Comparison of ENCODE assay signal across 1 cellular context in the genomic region with DNA sequence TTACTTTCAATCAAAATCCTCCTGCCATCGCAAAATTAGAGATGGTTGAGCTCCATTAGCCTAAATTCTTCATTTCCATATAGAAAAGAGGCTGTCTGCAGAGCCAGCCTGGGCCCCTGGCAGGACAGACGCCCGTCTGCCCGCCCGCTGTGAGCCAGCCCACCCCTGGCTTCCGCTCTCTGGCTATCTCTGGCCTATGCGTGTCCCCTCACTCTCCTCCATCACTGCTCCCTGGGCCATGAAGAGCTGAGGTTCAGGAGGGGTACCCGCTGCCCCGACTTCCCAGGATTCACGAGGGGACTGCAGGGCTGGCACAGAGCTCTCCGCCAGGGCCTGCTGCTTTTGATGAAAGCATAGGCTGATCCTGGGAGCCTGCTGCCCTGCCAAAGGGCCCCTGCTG.
TF ChIP-seq lines count a peak whose summit lies in the region.

No MANE protein-coding gene starts in this region.

TF ChIP-seq in H1, 55 proteins besides CTCF, POLR2A, EP300 and RAD21:
- TF ChIP-seq SUZ12 (IDR thresholded peaks at IDR 0.05; ENCODE audit: low read length) (no peak), TAF1 (IDR thresholded peaks at IDR 0.05; ENCODE audit: low read depth, low read length) (no peak), TEAD4 (IDR thresholded peaks at IDR 0.05; ENCODE audit: low read depth, low read length) (no peak), RFX5 (IDR thresholded peaks at IDR 0.05; ENCODE audit: borderline replicate concordance, low read depth, low read length) (no peak), NANOG (IDR thresholded peaks at IDR 0.05; ENCODE audit: insufficient read depth, low read depth, low read length, poor library complexity, severe bottlenecking) (no peak), YY1 (IDR thresholded peaks at IDR 0.05; ENCODE audit: low read depth, low read length) (no peak), KDM4A (IDR thresholded peaks at IDR 0.05; ENCODE audit: low read depth, low read length, severe bottlenecking) (no peak), CTBP2 (IDR thresholded peaks at IDR 0.05; ENCODE audit: borderline replicate concordance, insufficient read depth, insufficient read length, low read length) (no peak), BRCA1 (IDR thresholded peaks at IDR 0.05; ENCODE audit: low read depth, low read length) (no peak)
- TF ChIP-seq, protein P1, sequence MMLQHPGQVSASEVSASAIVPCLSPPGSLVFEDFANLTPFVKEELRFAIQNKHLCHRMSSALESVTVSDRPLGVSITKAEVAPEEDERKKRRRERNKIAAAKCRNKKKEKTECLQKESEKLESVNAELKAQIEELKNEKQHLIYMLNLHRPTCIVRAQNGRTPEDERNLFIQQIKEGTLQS (IDR thresholded peaks at IDR 0.05; ENCODE audit: insufficient read depth, low read depth, low read length): no peak
